Comparison of ENCODE assay signal across 6 cellular contexts in the genomic region with DNA sequence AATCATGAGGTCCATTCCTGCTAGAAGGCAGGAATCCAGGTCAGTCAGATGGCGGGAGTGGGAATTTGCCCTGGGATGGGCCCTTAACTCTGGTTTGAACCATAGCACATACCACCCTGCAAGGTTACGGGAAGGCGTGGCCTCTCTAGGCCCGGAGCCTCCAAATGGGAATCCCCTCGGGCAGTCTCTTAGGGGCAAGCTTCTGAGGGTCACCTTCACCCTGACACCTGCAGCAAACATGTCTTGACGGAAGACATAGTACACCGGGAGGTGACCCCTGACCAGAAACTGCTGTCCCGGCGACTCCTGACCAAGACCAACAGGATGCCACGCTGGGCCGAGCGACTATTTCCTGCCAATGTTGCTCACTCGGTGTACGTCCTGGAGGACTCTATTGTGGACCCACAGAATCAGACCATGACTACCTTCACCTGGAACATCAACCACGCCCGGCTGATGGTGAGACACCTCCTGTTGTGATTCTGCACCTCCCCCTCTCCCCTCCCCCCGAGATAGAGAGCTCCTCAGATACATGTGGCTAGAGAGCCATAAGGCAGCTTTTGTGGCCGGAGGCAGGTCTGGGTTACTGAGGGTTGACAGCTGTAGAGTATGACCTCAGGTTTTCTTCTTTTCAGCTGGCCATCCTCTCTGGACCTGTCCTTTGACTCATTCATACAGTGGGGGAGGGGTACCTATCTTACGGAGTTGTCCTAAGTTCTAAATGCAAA. TPM values are rescaled to one million over a fixed set of nuclear protein-coding genes. Genes with fewer than 3 reads are reported as not detected.
DNase-seq lines count a peak whose midpoint lies in the region; ATAC-seq and TF ChIP-seq lines count a peak whose summit lies in the region.

No MANE protein-coding gene starts in this region.

- peak overlapping the region; percentile 45 to 87 for H3K9ac ChIP-seq in liver (ENCODE audit: low read depth in 1 of 2, low read length in 2 of 2)

- peak; percentile 15 for TF ChIP-seq POLR2A in GM19193 (IDR thresholded peaks at IDR 0.05; ENCODE audit: extremely low read depth, insufficient read depth, insufficient read length)

- no peaks in the 10 kb centered on the region for H3K9me3 ChIP-seq in WERI-Rb-1 (ENCODE audit: severe bottlenecking)
- H3K9me3 ChIP-seq in liver (ENCODE audit: control insufficient read depth in 4 of 4, low read length in 3 of 4), result no peaks in the 10 kb centered on the region

- DNase-seq in WERI-Rb-1, result no peak
- no peak for DNase-seq in NCI-H526 (lab: John Stamatoyannopoulos, UW)

- ATAC-seq in HG02973 (IDR thresholded peaks at IDR 0.05; ENCODE audit: unreplicated experiment) (no peak), GM21381 (IDR thresholded peaks at IDR 0.05; ENCODE audit: unreplicated experiment) (no peak)

- TF ChIP-seq RAD21 in liver (IDR thresholded peaks at IDR 0.05), result no peak

- H3K4me3 ChIP-seq in WERI-Rb-1 (ENCODE audit: low read depth, low read length) (peak overlapping the region; percentile 81), liver (ENCODE audit: low read depth in 1 of 3, low read length in 3 of 3) (peak overlapping the region; percentile 72 to 97 (median 94))

- peaks cover 13 to 42% (median 29%) of the 10 kb centered on the region in 4 donors for H3K4me1 ChIP-seq in liver (ENCODE audit: control insufficient read depth in 4 of 4, insufficient read depth in 4 of 4, low read length in 3 of 4)

- H3K27ac ChIP-seq in WERI-Rb-1 (peak overlapping the region; percentile 74), liver (ENCODE audit: low read depth in 1 of 2, low read length in 2 of 2) (peak overlapping the region; percentile 84 to 89)

- no peaks in the 10 kb centered on the region for H3K27me3 ChIP-seq in WERI-Rb-1 (ENCODE audit: insufficient read depth, low read depth, severe bottlenecking)
- H3K27me3 ChIP-seq in liver (ENCODE audit: control insufficient read depth in 4 of 4, insufficient read depth in 4 of 4, low read length in 3 of 4), result no peaks in the 10 kb centered on the region

- WGBS in liver, result 33% methylated on average over 19 of the region's 19 CpGs

- TF ChIP-seq CTCF in WERI-Rb-1 (IDR thresholded peaks at IDR 0.05; ENCODE audit: low read depth, low read length), result no peak
- TF ChIP-seq CTCF in liver (IDR thresholded peaks at IDR 0.05; ENCODE audit: low read depth, low read length, missing input control), result no peak

- H3K36me3 ChIP-seq in WERI-Rb-1 (peaks cover 23% of the 10 kb centered on the region), liver (ENCODE audit: control insufficient read depth in 4 of 4, insufficient read depth in 3 of 4, low read depth in 1 of 4, low read length in 3 of 4) (peaks cover 6 to 16% (median 11%) of the 10 kb centered on the region in 4 donors)

TF ChIP-seq in liver, 16 proteins besides CTCF, POLR2A, EP300 and RAD21:
- no peak for TF ChIP-seq EGR1 (IDR thresholded peaks at IDR 0.05; ENCODE audit: low read depth in 2 of 2)
- peak in 1 of 2 donors; percentile 29 for TF ChIP-seq RXRA (IDR thresholded peaks at IDR 0.05)
- TF ChIP-seq, protein P1, sequence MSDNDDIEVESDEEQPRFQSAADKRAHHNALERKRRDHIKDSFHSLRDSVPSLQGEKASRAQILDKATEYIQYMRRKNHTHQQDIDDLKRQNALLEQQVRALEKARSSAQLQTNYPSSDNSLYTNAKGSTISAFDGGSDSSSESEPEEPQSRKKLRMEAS (IDR thresholded peaks at IDR 0.05), result no peak
- peak; percentile 35 for TF ChIP-seq SP1 (IDR thresholded peaks at IDR 0.05)
- TF ChIP-seq GABPA (IDR thresholded peaks at IDR 0.05 in 1 of 2, conservative IDR thresholded peaks at IDR 0.05 in 1 of 2), result peak in 1 of 2 donors; percentile 10
- no peak for TF ChIP-seq HNF4G (IDR thresholded peaks at IDR 0.05)
- TF ChIP-seq, protein P2, sequence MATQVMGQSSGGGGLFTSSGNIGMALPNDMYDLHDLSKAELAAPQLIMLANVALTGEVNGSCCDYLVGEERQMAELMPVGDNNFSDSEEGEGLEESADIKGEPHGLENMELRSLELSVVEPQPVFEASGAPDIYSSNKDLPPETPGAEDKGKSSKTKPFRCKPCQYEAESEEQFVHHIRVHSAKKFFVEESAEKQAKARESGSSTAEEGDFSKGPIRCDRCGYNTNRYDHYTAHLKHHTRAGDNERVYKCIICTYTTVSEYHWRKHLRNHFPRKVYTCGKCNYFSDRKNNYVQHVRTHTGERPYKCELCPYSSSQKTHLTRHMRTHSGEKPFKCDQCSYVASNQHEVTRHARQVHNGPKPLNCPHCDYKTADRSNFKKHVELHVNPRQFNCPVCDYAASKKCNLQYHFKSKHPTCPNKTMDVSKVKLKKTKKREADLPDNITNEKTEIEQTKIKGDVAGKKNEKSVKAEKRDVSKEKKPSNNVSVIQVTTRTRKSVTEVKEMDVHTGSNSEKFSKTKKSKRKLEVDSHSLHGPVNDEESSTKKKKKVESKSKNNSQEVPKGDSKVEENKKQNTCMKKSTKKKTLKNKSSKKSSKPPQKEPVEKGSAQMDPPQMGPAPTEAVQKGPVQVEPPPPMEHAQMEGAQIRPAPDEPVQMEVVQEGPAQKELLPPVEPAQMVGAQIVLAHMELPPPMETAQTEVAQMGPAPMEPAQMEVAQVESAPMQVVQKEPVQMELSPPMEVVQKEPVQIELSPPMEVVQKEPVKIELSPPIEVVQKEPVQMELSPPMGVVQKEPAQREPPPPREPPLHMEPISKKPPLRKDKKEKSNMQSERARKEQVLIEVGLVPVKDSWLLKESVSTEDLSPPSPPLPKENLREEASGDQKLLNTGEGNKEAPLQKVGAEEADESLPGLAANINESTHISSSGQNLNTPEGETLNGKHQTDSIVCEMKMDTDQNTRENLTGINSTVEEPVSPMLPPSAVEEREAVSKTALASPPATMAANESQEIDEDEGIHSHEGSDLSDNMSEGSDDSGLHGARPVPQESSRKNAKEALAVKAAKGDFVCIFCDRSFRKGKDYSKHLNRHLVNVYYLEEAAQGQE (IDR thresholded peaks at IDR 0.05), result no peak
- TF ChIP-seq FOXA1 (IDR thresholded peaks at IDR 0.05), result no peak
- no peak for TF ChIP-seq TAF1 (conservative IDR thresholded peaks at IDR 0.05)
- TF ChIP-seq NR2F2 (IDR thresholded peaks at IDR 0.05), result no peak
- peak; percentile 40 to 57 for TF ChIP-seq HNF4A (conservative IDR thresholded peaks at IDR 0.05)
- no peak for TF ChIP-seq JUND (IDR thresholded peaks at IDR 0.05)
- no peak for TF ChIP-seq FOXA2 (IDR thresholded peaks at IDR 0.05)
- no peak for TF ChIP-seq YY1 (IDR thresholded peaks at IDR 0.05)
- TF ChIP-seq, protein P3, sequence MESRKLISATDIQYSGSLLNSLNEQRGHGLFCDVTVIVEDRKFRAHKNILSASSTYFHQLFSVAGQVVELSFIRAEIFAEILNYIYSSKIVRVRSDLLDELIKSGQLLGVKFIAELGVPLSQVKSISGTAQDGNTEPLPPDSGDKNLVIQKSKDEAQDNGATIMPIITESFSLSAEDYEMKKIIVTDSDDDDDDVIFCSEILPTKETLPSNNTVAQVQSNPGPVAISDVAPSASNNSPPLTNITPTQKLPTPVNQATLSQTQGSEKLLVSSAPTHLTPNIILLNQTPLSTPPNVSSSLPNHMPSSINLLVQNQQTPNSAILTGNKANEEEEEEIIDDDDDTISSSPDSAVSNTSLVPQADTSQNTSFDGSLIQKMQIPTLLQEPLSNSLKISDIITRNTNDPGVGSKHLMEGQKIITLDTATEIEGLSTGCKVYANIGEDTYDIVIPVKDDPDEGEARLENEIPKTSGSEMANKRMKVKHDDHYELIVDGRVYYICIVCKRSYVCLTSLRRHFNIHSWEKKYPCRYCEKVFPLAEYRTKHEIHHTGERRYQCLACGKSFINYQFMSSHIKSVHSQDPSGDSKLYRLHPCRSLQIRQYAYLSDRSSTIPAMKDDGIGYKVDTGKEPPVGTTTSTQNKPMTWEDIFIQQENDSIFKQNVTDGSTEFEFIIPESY (IDR thresholded peaks at IDR 0.05), result no peak
- TF ChIP-seq, protein P4, sequence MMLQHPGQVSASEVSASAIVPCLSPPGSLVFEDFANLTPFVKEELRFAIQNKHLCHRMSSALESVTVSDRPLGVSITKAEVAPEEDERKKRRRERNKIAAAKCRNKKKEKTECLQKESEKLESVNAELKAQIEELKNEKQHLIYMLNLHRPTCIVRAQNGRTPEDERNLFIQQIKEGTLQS (IDR thresholded peaks at IDR 0.05), result no peak

RNA-seq across cellular contexts. Expression of a gene that starts 1.0 kb away (rescaled TPM):
- total RNA-seq in liver, result 10 to 100 TPM; 47.9 to 58.4 TPM
- 100 to 1,000 TPM; 112 to 200 TPM for polyA plus RNA-seq in liver

RNA-seq across cellular contexts. Expression of a gene that starts 1.0 kb away (rescaled TPM):
- total RNA-seq in liver, result 10 to 100 TPM in 1 of 2 donors, 1 to 10 TPM in 1; 8.5 to 10.3 TPM
- polyA plus RNA-seq in liver, result 10 to 100 TPM; 13.8 to 19.0 TPM

RNA-seq across cellular contexts. Expression of a gene that starts 7.1 kb away (rescaled TPM):
- total RNA-seq in liver, result 10 to 100 TPM in 1 of 2 donors, 1 to 10 TPM in 1; 6.0 to 36.8 TPM
- 1 to 10 TPM; 1.9 to 8.0 TPM for polyA plus RNA-seq in liver

RNA-seq across cellular contexts. Expression of a gene that starts 46.9 kb away (rescaled TPM):
- 100 to 1,000 TPM; 279 to 478 TPM for total RNA-seq in liver
- 100 to 1,000 TPM; 243 to 449 TPM for polyA plus RNA-seq in liver

RNA-seq across cellular contexts. Expression of a gene that starts 53.2 kb away (rescaled TPM):
- 10 to 100 TPM; 10.2 to 53.8 TPM for total RNA-seq in liver
- 10 to 100 TPM; 30.7 to 35.8 TPM for polyA plus RNA-seq in liver
